ENCODE assay signal across 8 cellular contexts in the genomic region with DNA sequence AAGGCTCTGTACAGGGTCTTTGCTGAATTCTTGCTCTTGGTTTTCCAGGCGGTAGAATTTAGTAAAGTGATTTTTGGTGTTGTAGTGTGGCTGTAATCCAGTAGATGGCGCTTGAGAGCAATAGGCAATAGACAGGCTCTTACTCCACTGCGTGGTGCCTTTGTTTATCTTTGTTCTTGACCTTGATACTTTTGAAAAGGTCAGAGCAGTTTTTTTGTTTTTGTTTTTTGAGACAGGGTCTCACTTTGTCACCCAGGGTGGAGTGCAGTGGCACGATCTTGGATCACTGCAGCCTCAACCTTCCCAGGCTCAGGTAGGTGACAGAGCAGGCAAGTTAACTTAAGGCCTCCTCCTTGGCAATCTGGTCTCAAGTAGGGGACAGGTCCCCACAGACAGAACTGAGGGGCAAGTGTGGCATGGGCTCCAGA. TPM values are rescaled to one million over a fixed set of nuclear protein-coding genes. Genes with fewer than 3 reads are reported as not detected.
DNase-seq lines count a peak whose midpoint lies in the region; ATAC-seq and TF ChIP-seq lines count a peak whose summit lies in the region.

No MANE protein-coding gene starts in this region.

- DNase-seq in NCI-H510A treated with DMSO at 0.1 percent for 48 hours (lab: John Stamatoyannopoulos, UW) (peak; percentile 1), NCI-H510A (lab: John Stamatoyannopoulos, UW) (no peak), NCI-H1092 treated with DMSO at 0.1 percent for 48 hours (lab: John Stamatoyannopoulos, UW) (peak; percentile 38), upper lobe of right lung (peak; percentile 34), epidermal melanocyte (ENCODE audit: insufficient read length, low spot score) (no peak)
- peak; percentile 43 for DNase-seq in effector CD4-positive, alpha-beta T cell

- H3K36me3 ChIP-seq in mucosa of stomach (ENCODE audit: control insufficient read depth, insufficient read depth, low read length) (no peaks in the 10 kb centered on the region), upper lobe of right lung (no peaks in the 10 kb centered on the region)

- intact Hi-C loops in upper lobe of right lung (cut with DNase I): no loop called here

- H3K9me3 ChIP-seq in mucosa of stomach (ENCODE audit: control insufficient read depth, low read length): no peaks in the 10 kb centered on the region
- no peaks in the 10 kb centered on the region for H3K9me3 ChIP-seq in upper lobe of right lung

- no peak overlapping the region for H3K27ac ChIP-seq in upper lobe of right lung

- H3K9ac ChIP-seq in mucosa of stomach (ENCODE audit: low read length): peak overlapping the region; percentile 7

- H3K4me1 ChIP-seq in mucosa of stomach (ENCODE audit: control insufficient read depth, insufficient read depth, low read length): no peaks in the 10 kb centered on the region
- no peaks in the 10 kb centered on the region for H3K4me1 ChIP-seq in upper lobe of right lung

- peak; percentile 86 for TF ChIP-seq CTCF in upper lobe of right lung (IDR thresholded peaks at IDR 0.05)

- peaks cover 3% of the 10 kb centered on the region for H3K27me3 ChIP-seq in mucosa of stomach (ENCODE audit: control insufficient read depth, insufficient read depth, low read length)
- H3K27me3 ChIP-seq in upper lobe of right lung: peaks cover 6% of the 10 kb centered on the region

- H3K4me3 ChIP-seq in mucosa of stomach (ENCODE audit: low read length) (no peak overlapping the region), upper lobe of right lung (no peak overlapping the region)

- peak; percentile 36 to 37 for ATAC-seq in activated CD4-positive, CD25-positive, alpha-beta regulatory T cell treated with anti-CD3 and anti-CD28 coated beads, Interleukin-2, amount 50 U/mL, for 24 hours
- peak; percentile 90 for ATAC-seq in upper lobe of right lung

RNA-seq across cellular contexts. Expression of a gene that starts 12.2 kb away (rescaled TPM):
- total RNA-seq in upper lobe of right lung: 13.5 TPM

RNA-seq across cellular contexts. Expression of a gene that starts 13.8 kb away (rescaled TPM):
- 4.8 TPM for total RNA-seq in upper lobe of right lung

RNA-seq across cellular contexts. Expression of a gene that starts 39.5 kb away (rescaled TPM):
- 87.8 TPM for total RNA-seq in upper lobe of right lung

RNA-seq across cellular contexts. Expression of a gene that starts 44.3 kb away (rescaled TPM):
- 18.8 TPM for total RNA-seq in upper lobe of right lung

Comparison
In these comparisons a context has a peak if more than half of its experiments do, and no peak if none do; other contexts are left out.
1. DNase-seq: peak in NCI-H510A treated with DMSO at 0.1 percent for 48 hours (single experiment), NCI-H1092 treated with DMSO at 0.1 percent for 48 hours (single experiment), effector CD4-positive, alpha-beta T cell (single experiment) and upper lobe of right lung (single experiment); none in NCI-H510A (single experiment) and epidermal melanocyte (single experiment).